In genomic region chr1:55483523-55483922, GRCh38 we compare ENCODE assay signal across 25 cellular contexts.
A peak's percentile ranks its signal among the peaks of the same experiment; 100 is the strongest.
DNase-seq lines count a peak whose midpoint lies in the region; ATAC-seq, FAIRE-seq and TF ChIP-seq lines count a peak whose summit lies in the region.
"Had no signal": no experiment of that assay in that cellular context is flagged by ENCODE, and none has a peak within 500 bp of the region (broad histone marks: within the 10 kb centered on the region; RNA-seq: fewer than 3 reads in every experiment).

No MANE protein-coding gene starts in this region.

- no peak for TF ChIP-seq RAD21 in HepG2 (CRISPR knock-in tag; IDR thresholded peaks at IDR 0.05)

- DNase-seq in HepG2 (ENCODE audit: low spot score) (no peak), right lobe of liver (no peak), NB4 (ENCODE audit: low read depth) (peak; percentile 11), fibroblast of mammary gland (ENCODE audit: low read depth) (no peak), NCI-H1417 (lab: John Stamatoyannopoulos, UW) (no peak), immature natural killer cell (no peak)
- DNase-seq: activated CD4-positive, alpha-beta T cell treated with anti-CD3 and anti-CD28 coated beads, Interleukin-2, amount 10 ng/mL, durations not matched to agents 7 days and 5 days; activated gamma-delta T cell treated with Interleukin-2 at 50 U/mL for 16 hours; amniotic stem cell; CD4-positive, alpha-beta T cell; glutamatergic neuron; MG63; NCI-H2107; NCI-H69; right cardiac atrium; stimulated activated naive B cell treated with anti-CD40 and anti-IgM and Interleukin-4, amounts not matched to agents 10 μg/mL and 1 μg/mL and 100 μg/mL, for 72 hours; thyroid gland had no signal

- no peaks in the 10 kb centered on the region for H4K20me1 ChIP-seq in HepG2 (ENCODE audit: insufficient read depth, low read length)

- in situ Hi-C loops in HepG2 (cut with HindIII; ENCODE audit: extremely low pct_ligation_motif_present, low pct_unique_long_range_greater_than_20kb): loop anchor here (25.0 kb wide), 1 partner anchor 404 kb away; no protein-coding TSS in a partner anchor

- FAIRE-seq in HepG2 (lab: Jason Lieb, UNC): no peak
- FAIRE-seq: HTR-8/SVneo, islet of Langerhans had no signal

- WGBS in HepG2 (ENCODE audit: low lambda C conversion rate): 23% methylated on average over 2 of the region's 2 CpGs
- WGBS in right lobe of liver (ENCODE audit: insufficient coverage, low coverage, low lambda C conversion rate, missing lambda C conversion rate): 48% methylated on average over 2 of the region's 2 CpGs

- TF ChIP-seq POLR2A in HepG2 (IDR thresholded peaks at IDR 0.05; ENCODE audit: insufficient read depth in 1 of 2, low read depth in 2 of 2, low read length in 2 of 2): no peak
- TF ChIP-seq POLR2A in right lobe of liver (IDR thresholded peaks at IDR 0.05): no peak
- TF ChIP-seq POLR2A in NB4 (IDR thresholded peaks at IDR 0.05; ENCODE audit: extremely low read depth, insufficient read length): no peak

- no peak overlapping the region for H3K9ac ChIP-seq in HepG2 (ENCODE audit: insufficient read depth, low read depth, low read length)

- no peaks in the 10 kb centered on the region for H3K36me3 Mint-ChIP-seq in immature natural killer cell
- H3K36me3 Mint-ChIP-seq: stimulated activated naive B cell treated with anti-CD40 and anti-IgM and Interleukin-4, amounts not matched to agents 10 μg/mL and 1 μg/mL and 100 μg/mL, for 72 hours had no signal

- H3K4me1 ChIP-seq in HepG2 (ENCODE audit: insufficient read depth, low read length): peaks cover 25% of the 10 kb centered on the region
- H3K4me1 ChIP-seq in right lobe of liver: no peaks in the 10 kb centered on the region
- H3K4me1 ChIP-seq: thyroid gland had no signal

- H3K27ac Mint-ChIP-seq in immature natural killer cell: no peak overlapping the region
- H3K27ac Mint-ChIP-seq: activated CD4-positive, alpha-beta T cell treated with anti-CD3 and anti-CD28 coated beads, Interleukin-2, amount 10 ng/mL, durations not matched to agents 7 days and 5 days; CD4-positive, alpha-beta T cell; stimulated activated naive B cell treated with anti-CD40 and anti-IgM and Interleukin-4, amounts not matched to agents 10 μg/mL and 1 μg/mL and 100 μg/mL, for 72 hours had no signal

- no peaks in the 10 kb centered on the region for H3K4me1 Mint-ChIP-seq in immature natural killer cell
- H3K4me1 Mint-ChIP-seq: activated CD4-positive, alpha-beta T cell treated with anti-CD3 and anti-CD28 coated beads, Interleukin-2, amount 10 ng/mL, durations not matched to agents 7 days and 5 days; stimulated activated naive B cell treated with anti-CD40 and anti-IgM and Interleukin-4, amounts not matched to agents 10 μg/mL and 1 μg/mL and 100 μg/mL, for 72 hours had no signal

- H3K27ac ChIP-seq in HepG2 (ENCODE audit: extremely low read length, insufficient read depth, low read length): no peak overlapping the region
- no peak overlapping the region for H3K27ac ChIP-seq in right lobe of liver
- H3K27ac ChIP-seq: cardiac muscle cell, SK-N-MC, thyroid gland had no signal

- BruUV-seq in HepG2 (replicated peaks; lab: Mats Ljungman, UMichigan): no TSS peak

- TF ChIP-seq CTCF in HepG2 (CRISPR knock-in tag; IDR thresholded peaks at IDR 0.05) (0 out of 2 replicates have a peak, but pooled peaks have one; percentile 19), right lobe of liver (IDR thresholded peaks at IDR 0.05) (no peak), NB4 (IDR thresholded peaks at IDR 0.05; ENCODE audit: low read depth, low read length) (no peak), fibroblast of mammary gland (conservative IDR thresholded peaks at IDR 0.05; ENCODE audit: control insufficient read depth, insufficient read depth, low read depth, low read length) (peak; percentile 9)

- no peak overlapping the region for H2AFZ ChIP-seq in HepG2 (ENCODE audit: low read length)

- POLR2A ChIA-PET in HepG2 (lab: Yijun Ruan, JAX): no interaction called here

- H3K36me3 ChIP-seq in HepG2 (replicated peaks in 1 of 2; ENCODE audit: control insufficient read depth in 1 of 2, insufficient read depth in 2 of 2, low read length in 2 of 2) (no peaks in the 10 kb centered on the region), right lobe of liver (no peaks in the 10 kb centered on the region)
- H3K36me3 ChIP-seq: cardiac muscle cell, MG63, thyroid gland had no signal

- CTCF ChIA-PET in HepG2 (lab: Yijun Ruan, JAX; ENCODE audit: low intra/inter-chr PET ratio, low total read pairs): no interaction called here

- ATAC-seq in HepG2 (no peak), right lobe of liver (no peak), HG03025 (IDR thresholded peaks at IDR 0.05; ENCODE audit: low FRiP score, unreplicated experiment) (no peak), HG02798 (IDR thresholded peaks at IDR 0.05; ENCODE audit: poor library complexity, unreplicated experiment) (no peak)
- ATAC-seq: Panc1; right cardiac atrium; stimulated activated naive B cell treated with anti-CD40 and anti-IgM and Interleukin-4, amounts not matched to agents 10 μg/mL and 1 μg/mL and 100 μg/mL, for 72 hours had no signal

- H3K4me3 ChIP-seq in HepG2 (replicated peaks in 1 of 3; ENCODE audit: insufficient read depth in 1 of 3, low read depth in 2 of 3, low read length in 3 of 3) (no peak overlapping the region), right lobe of liver (no peak overlapping the region), NB4 (ENCODE audit: low read depth, low read length) (no peak overlapping the region), fibroblast of mammary gland (ENCODE audit: control insufficient read depth, low read depth, low read length) (no peak overlapping the region)
- H3K4me3 ChIP-seq: cardiac muscle cell, lung, MG63, SK-N-MC, thyroid gland had no signal

- H3K79me2 ChIP-seq in HepG2 (ENCODE audit: insufficient read depth, low read length): no peaks in the 10 kb centered on the region

- H3K27me3 ChIP-seq in HepG2 (ENCODE audit: control insufficient read depth in 1 of 2, insufficient read depth in 2 of 2, low read length in 2 of 2) (no peaks in the 10 kb centered on the region), right lobe of liver (no peaks in the 10 kb centered on the region)
- H3K27me3 ChIP-seq: cardiac muscle cell, MG63, thyroid gland had no signal

- no peak overlapping the region for H3K4me2 ChIP-seq in HepG2 (ENCODE audit: low read depth, low read length)

- TF ChIP-seq EP300 in HepG2 (IDR thresholded peaks at IDR 0.05; ENCODE audit: low read depth in 2 of 2, low read length in 2 of 2) (no peak), HepG2 (CRISPR knock-in tag; IDR thresholded peaks at IDR 0.05; ENCODE audit: borderline replicate concordance) (no peak)

- no peaks in the 10 kb centered on the region for H3K9me3 ChIP-seq in HepG2 (ENCODE audit: low read length)
- no peaks in the 10 kb centered on the region for H3K9me3 ChIP-seq in right lobe of liver
- H3K9me3 ChIP-seq: thyroid gland had no signal

- H3K27me3 Mint-ChIP-seq in immature natural killer cell (ENCODE audit: low read depth in 3 of 3): peaks cover 2 to 3% (median 3%) of the 10 kb centered on the region in 3 donors
- H3K27me3 Mint-ChIP-seq: activated CD4-positive, alpha-beta T cell treated with anti-CD3 and anti-CD28 coated beads, Interleukin-2, amount 10 ng/mL, durations not matched to agents 7 days and 5 days; CD4-positive, alpha-beta T cell had no signal

- no peak overlapping the region for H3K4me3 Mint-ChIP-seq in immature natural killer cell
- H3K4me3 Mint-ChIP-seq: activated CD4-positive, alpha-beta T cell treated with anti-CD3 and anti-CD28 coated beads, Interleukin-2, amount 10 ng/mL, durations not matched to agents 7 days and 5 days; CD4-positive, alpha-beta T cell; stimulated activated naive B cell treated with anti-CD40 and anti-IgM and Interleukin-4, amounts not matched to agents 10 μg/mL and 1 μg/mL and 100 μg/mL, for 72 hours had no signal

- intact Hi-C loops in HepG2 (cut with micrococcal nuclease; ENCODE audit: unreplicated experiment) (no loop called here), right lobe of liver (cut with DNase I) (no loop called here)

- H3K9me3 Mint-ChIP-seq in immature natural killer cell: no peaks in the 10 kb centered on the region
- H3K9me3 Mint-ChIP-seq: activated CD4-positive, alpha-beta T cell treated with anti-CD3 and anti-CD28 coated beads, Interleukin-2, amount 10 ng/mL, durations not matched to agents 7 days and 5 days; CD4-positive, alpha-beta T cell; stimulated activated naive B cell treated with anti-CD40 and anti-IgM and Interleukin-4, amounts not matched to agents 10 μg/mL and 1 μg/mL and 100 μg/mL, for 72 hours had no signal

TF ChIP-seq in HepG2, 621 proteins besides CTCF, POLR2A, EP300 and RAD21 (continues in another document):
- TF ChIP-seq TBP (CRISPR knock-in tag; IDR thresholded peaks at IDR 0.05) (no peak), NAIF1 (CRISPR knock-in tag; IDR thresholded peaks at IDR 0.05; ENCODE audit: borderline replicate concordance) (no peak), ONECUT2 (CRISPR knock-in tag; IDR thresholded peaks at IDR 0.05) (no peak), ZNF790 (CRISPR knock-in tag; IDR thresholded peaks at IDR 0.05; ENCODE audit: borderline replicate concordance) (no peak), TEAD3 (CRISPR knock-in tag; optimal IDR thresholded peaks at IDR 0.05; ENCODE audit: borderline replicate concordance) (peak; percentile 59), ZNF629 (CRISPR knock-in tag; conservative IDR thresholded peaks at IDR 0.05) (no peak)
- TF ChIP-seq, protein P1, sequence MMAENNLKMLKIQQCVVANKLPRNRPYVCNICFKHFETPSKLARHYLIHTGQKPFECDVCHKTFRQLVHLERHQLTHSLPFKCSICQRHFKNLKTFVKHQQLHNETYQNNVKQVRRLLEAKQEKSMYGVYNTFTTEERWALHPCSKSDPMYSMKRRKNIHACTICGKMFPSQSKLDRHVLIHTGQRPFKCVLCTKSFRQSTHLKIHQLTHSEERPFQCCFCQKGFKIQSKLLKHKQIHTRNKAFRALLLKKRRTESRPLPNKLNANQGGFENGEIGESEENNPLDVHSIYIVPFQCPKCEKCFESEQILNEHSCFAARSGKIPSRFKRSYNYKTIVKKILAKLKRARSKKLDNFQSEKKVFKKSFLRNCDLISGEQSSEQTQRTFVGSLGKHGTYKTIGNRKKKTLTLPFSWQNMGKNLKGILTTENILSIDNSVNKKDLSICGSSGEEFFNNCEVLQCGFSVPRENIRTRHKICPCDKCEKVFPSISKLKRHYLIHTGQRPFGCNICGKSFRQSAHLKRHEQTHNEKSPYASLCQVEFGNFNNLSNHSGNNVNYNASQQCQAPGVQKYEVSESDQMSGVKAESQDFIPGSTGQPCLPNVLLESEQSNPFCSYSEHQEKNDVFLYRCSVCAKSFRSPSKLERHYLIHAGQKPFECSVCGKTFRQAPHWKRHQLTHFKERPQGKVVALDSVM (CRISPR knock-in tag; IDR thresholded peaks at IDR 0.05): no peak
- TF ChIP-seq, protein P2, sequence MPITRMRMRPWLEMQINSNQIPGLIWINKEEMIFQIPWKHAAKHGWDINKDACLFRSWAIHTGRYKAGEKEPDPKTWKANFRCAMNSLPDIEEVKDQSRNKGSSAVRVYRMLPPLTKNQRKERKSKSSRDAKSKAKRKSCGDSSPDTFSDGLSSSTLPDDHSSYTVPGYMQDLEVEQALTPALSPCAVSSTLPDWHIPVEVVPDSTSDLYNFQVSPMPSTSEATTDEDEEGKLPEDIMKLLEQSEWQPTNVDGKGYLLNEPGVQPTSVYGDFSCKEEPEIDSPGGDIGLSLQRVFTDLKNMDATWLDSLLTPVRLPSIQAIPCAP (CRISPR knock-in tag; IDR thresholded peaks at IDR 0.05; ENCODE audit: low read depth): no peak

Comparison
In these comparisons a context has a peak if more than half of its experiments do, and no peak if none do; other contexts are left out.
1. CTCF ChIP-seq: peak in HepG2 (single experiment) and fibroblast of mammary gland (single experiment); none in right lobe of liver (0 of 4) and NB4 (single experiment).